ENCODE assay signal across 1 cellular context in the genomic region with DNA sequence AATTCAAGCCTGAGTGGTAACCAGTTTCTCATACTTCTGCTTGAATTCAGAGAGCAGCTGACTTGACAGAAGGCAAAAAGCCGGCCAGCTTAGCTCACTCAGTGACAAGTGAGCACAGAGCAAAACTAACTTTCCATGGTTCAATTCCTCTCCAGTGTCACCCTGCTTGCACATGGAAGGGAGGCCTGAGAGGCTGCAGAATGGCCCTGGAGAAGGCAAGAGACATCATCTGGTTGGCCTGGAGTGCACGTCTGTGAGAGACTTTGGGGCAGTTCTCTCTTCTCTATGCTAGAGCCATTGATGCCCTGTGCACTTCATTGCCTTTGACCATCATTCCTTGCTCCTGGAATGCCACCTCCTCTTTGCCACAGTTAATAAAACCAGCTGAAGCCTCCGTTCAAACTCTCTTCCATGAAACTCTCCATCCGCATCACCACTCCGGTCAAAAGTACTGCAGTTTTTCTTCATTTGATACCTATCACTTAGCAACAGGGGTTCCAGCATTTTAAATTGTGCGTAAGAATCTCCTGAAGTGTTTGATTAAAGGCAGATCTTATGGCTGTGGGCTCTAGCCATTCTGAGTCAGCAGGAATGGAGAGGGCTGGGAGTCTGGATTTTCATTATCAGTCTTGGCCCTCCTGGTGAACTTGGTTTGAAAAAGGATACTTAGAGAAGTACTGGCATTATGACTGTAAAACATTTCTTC.
A peak's percentile ranks its signal among the peaks of the same experiment; 100 is the strongest.
TF ChIP-seq lines count a peak whose summit lies in the region.

No MANE protein-coding gene starts in this region.

TF ChIP-seq in K562, 482 proteins besides CTCF, POLR2A, EP300 and RAD21 (continued from another document):
- TF ChIP-seq, protein P1, sequence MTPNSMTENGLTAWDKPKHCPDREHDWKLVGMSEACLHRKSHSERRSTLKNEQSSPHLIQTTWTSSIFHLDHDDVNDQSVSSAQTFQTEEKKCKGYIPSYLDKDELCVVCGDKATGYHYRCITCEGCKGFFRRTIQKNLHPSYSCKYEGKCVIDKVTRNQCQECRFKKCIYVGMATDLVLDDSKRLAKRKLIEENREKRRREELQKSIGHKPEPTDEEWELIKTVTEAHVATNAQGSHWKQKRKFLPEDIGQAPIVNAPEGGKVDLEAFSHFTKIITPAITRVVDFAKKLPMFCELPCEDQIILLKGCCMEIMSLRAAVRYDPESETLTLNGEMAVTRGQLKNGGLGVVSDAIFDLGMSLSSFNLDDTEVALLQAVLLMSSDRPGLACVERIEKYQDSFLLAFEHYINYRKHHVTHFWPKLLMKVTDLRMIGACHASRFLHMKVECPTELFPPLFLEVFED (CRISPR knock-in tag; conservative IDR thresholded peaks at IDR 0.05): no peak
- TF ChIP-seq MAFG (tag; conservative IDR thresholded peaks at IDR 0.05) (peak; percentile 57; the same call in 1 of the 2 replicates), ZBTB8A (IDR thresholded peaks at IDR 0.05; ENCODE audit: partially characterized antibody) (no peak), CREB1 (IDR thresholded peaks at IDR 0.05) (no peak), CREB1 (CRISPR knock-in tag; IDR thresholded peaks at IDR 0.05) (no peak), CBFA2T3 (IDR thresholded peaks at IDR 0.05) (peak; percentile 28), FIP1L1 (IDR thresholded peaks at IDR 0.05; ENCODE audit: low read depth, low read length, poor library complexity, severe bottlenecking) (no peak), RFX1 (IDR thresholded peaks at IDR 0.05) (peak; percentile 20; the same call in 1 of the 2 replicates), MAFK (IDR thresholded peaks at IDR 0.05; ENCODE audit: low read length) (peak; percentile 47), NFRKB (IDR thresholded peaks at IDR 0.05; ENCODE audit: low read depth) (no peak), ZNF75A (CRISPR knock-in tag; IDR thresholded peaks at IDR 0.05) (no peak), IRF2 (CRISPR knock-in tag; IDR thresholded peaks at IDR 0.05) (no peak), MAFF (IDR thresholded peaks at IDR 0.05; ENCODE audit: low read length) (peak; percentile 40; the same call in 1 of the 2 replicates), CHD1 (IDR thresholded peaks at IDR 0.05; ENCODE audit: low read length) (no peak), L3MBTL2 (IDR thresholded peaks at IDR 0.05) (no peak; the same call in 1 of the 2 replicates), ZNF76 (CRISPR knock-in tag; IDR thresholded peaks at IDR 0.05; ENCODE audit: borderline replicate concordance) (no peak), ZNF316 (IDR thresholded peaks at IDR 0.05) (peak; percentile 70), RBM17 (IDR thresholded peaks at IDR 0.05; ENCODE audit: borderline replicate concordance, low read depth, low read length) (no peak), SREBF1 (IDR thresholded peaks at IDR 0.05; ENCODE audit: borderline replicate concordance, low read depth, low read length) (no peak)
- TF ChIP-seq, protein P2, sequence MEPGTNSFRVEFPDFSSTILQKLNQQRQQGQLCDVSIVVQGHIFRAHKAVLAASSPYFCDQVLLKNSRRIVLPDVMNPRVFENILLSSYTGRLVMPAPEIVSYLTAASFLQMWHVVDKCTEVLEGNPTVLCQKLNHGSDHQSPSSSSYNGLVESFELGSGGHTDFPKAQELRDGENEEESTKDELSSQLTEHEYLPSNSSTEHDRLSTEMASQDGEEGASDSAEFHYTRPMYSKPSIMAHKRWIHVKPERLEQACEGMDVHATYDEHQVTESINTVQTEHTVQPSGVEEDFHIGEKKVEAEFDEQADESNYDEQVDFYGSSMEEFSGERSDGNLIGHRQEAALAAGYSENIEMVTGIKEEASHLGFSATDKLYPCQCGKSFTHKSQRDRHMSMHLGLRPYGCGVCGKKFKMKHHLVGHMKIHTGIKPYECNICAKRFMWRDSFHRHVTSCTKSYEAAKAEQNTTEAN (CRISPR knock-in tag; IDR thresholded peaks at IDR 0.05): no peak
- TF ChIP-seq, protein P3, sequence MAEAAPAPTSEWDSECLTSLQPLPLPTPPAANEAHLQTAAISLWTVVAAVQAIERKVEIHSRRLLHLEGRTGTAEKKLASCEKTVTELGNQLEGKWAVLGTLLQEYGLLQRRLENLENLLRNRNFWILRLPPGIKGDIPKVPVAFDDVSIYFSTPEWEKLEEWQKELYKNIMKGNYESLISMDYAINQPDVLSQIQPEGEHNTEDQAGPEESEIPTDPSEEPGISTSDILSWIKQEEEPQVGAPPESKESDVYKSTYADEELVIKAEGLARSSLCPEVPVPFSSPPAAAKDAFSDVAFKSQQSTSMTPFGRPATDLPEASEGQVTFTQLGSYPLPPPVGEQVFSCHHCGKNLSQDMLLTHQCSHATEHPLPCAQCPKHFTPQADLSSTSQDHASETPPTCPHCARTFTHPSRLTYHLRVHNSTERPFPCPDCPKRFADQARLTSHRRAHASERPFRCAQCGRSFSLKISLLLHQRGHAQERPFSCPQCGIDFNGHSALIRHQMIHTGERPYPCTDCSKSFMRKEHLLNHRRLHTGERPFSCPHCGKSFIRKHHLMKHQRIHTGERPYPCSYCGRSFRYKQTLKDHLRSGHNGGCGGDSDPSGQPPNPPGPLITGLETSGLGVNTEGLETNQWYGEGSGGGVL (CRISPR knock-in tag; IDR thresholded peaks at IDR 0.05): no peak
- TF ChIP-seq, protein P4, sequence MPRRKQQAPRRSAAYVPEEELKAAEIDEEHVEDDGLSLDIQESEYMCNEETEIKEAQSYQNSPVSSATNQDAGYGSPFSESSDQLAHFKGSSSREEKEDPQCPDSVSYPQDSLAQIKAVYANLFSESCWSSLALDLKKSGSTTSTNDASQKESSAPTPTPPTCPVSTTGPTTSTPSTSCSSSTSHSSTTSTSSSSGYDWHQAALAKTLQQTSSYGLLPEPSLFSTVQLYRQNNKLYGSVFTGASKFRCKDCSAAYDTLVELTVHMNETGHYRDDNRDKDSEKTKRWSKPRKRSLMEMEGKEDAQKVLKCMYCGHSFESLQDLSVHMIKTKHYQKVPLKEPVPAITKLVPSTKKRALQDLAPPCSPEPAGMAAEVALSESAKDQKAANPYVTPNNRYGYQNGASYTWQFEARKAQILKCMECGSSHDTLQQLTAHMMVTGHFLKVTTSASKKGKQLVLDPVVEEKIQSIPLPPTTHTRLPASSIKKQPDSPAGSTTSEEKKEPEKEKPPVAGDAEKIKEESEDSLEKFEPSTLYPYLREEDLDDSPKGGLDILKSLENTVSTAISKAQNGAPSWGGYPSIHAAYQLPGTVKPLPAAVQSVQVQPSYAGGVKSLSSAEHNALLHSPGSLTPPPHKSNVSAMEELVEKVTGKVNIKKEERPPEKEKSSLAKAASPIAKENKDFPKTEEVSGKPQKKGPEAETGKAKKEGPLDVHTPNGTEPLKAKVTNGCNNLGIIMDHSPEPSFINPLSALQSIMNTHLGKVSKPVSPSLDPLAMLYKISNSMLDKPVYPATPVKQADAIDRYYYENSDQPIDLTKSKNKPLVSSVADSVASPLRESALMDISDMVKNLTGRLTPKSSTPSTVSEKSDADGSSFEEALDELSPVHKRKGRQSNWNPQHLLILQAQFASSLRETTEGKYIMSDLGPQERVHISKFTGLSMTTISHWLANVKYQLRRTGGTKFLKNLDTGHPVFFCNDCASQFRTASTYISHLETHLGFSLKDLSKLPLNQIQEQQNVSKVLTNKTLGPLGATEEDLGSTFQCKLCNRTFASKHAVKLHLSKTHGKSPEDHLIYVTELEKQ (CRISPR knock-in tag; IDR thresholded peaks at IDR 0.05): no peak
- TF ChIP-seq, protein P5, sequence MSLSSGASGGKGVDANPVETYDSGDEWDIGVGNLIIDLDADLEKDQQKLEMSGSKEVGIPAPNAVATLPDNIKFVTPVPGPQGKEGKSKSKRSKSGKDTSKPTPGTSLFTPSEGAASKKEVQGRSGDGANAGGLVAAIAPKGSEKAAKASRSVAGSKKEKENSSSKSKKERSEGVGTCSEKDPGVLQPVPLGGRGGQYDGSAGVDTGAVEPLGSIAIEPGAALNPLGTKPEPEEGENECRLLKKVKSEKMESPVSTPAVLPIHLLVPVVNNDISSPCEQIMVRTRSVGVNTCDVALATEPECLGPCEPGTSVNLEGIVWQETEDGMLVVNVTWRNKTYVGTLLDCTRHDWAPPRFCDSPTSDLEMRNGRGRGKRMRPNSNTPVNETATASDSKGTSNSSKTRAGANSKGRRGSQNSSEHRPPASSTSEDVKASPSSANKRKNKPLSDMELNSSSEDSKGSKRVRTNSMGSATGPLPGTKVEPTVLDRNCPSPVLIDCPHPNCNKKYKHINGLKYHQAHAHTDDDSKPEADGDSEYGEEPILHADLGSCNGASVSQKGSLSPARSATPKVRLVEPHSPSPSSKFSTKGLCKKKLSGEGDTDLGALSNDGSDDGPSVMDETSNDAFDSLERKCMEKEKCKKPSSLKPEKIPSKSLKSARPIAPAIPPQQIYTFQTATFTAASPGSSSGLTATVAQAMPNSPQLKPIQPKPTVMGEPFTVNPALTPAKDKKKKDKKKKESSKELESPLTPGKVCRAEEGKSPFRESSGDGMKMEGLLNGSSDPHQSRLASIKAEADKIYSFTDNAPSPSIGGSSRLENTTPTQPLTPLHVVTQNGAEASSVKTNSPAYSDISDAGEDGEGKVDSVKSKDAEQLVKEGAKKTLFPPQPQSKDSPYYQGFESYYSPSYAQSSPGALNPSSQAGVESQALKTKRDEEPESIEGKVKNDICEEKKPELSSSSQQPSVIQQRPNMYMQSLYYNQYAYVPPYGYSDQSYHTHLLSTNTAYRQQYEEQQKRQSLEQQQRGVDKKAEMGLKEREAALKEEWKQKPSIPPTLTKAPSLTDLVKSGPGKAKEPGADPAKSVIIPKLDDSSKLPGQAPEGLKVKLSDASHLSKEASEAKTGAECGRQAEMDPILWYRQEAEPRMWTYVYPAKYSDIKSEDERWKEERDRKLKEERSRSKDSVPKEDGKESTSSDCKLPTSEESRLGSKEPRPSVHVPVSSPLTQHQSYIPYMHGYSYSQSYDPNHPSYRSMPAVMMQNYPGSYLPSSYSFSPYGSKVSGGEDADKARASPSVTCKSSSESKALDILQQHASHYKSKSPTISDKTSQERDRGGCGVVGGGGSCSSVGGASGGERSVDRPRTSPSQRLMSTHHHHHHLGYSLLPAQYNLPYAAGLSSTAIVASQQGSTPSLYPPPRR (CRISPR knock-in tag; IDR thresholded peaks at IDR 0.05; ENCODE audit: borderline replicate concordance): no peak
- TF ChIP-seq, protein P6, sequence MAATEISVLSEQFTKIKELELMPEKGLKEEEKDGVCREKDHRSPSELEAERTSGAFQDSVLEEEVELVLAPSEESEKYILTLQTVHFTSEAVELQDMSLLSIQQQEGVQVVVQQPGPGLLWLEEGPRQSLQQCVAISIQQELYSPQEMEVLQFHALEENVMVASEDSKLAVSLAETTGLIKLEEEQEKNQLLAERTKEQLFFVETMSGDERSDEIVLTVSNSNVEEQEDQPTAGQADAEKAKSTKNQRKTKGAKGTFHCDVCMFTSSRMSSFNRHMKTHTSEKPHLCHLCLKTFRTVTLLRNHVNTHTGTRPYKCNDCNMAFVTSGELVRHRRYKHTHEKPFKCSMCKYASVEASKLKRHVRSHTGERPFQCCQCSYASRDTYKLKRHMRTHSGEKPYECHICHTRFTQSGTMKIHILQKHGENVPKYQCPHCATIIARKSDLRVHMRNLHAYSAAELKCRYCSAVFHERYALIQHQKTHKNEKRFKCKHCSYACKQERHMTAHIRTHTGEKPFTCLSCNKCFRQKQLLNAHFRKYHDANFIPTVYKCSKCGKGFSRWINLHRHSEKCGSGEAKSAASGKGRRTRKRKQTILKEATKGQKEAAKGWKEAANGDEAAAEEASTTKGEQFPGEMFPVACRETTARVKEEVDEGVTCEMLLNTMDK (IDR thresholded peaks at IDR 0.05; ENCODE audit: borderline replicate concordance, insufficient read depth, low read depth, low read length, poor library complexity, severe bottlenecking): no peak
- TF ChIP-seq, protein P7, sequence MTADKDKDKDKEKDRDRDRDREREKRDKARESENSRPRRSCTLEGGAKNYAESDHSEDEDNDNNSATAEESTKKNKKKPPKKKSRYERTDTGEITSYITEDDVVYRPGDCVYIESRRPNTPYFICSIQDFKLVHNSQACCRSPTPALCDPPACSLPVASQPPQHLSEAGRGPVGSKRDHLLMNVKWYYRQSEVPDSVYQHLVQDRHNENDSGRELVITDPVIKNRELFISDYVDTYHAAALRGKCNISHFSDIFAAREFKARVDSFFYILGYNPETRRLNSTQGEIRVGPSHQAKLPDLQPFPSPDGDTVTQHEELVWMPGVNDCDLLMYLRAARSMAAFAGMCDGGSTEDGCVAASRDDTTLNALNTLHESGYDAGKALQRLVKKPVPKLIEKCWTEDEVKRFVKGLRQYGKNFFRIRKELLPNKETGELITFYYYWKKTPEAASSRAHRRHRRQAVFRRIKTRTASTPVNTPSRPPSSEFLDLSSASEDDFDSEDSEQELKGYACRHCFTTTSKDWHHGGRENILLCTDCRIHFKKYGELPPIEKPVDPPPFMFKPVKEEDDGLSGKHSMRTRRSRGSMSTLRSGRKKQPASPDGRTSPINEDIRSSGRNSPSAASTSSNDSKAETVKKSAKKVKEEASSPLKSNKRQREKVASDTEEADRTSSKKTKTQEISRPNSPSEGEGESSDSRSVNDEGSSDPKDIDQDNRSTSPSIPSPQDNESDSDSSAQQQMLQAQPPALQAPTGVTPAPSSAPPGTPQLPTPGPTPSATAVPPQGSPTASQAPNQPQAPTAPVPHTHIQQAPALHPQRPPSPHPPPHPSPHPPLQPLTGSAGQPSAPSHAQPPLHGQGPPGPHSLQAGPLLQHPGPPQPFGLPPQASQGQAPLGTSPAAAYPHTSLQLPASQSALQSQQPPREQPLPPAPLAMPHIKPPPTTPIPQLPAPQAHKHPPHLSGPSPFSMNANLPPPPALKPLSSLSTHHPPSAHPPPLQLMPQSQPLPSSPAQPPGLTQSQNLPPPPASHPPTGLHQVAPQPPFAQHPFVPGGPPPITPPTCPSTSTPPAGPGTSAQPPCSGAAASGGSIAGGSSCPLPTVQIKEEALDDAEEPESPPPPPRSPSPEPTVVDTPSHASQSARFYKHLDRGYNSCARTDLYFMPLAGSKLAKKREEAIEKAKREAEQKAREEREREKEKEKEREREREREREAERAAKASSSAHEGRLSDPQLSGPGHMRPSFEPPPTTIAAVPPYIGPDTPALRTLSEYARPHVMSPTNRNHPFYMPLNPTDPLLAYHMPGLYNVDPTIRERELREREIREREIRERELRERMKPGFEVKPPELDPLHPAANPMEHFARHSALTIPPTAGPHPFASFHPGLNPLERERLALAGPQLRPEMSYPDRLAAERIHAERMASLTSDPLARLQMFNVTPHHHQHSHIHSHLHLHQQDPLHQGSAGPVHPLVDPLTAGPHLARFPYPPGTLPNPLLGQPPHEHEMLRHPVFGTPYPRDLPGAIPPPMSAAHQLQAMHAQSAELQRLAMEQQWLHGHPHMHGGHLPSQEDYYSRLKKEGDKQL (CRISPR knock-in tag; IDR thresholded peaks at IDR 0.05; ENCODE audit: borderline replicate concordance): no peak
- TF ChIP-seq, protein P8, sequence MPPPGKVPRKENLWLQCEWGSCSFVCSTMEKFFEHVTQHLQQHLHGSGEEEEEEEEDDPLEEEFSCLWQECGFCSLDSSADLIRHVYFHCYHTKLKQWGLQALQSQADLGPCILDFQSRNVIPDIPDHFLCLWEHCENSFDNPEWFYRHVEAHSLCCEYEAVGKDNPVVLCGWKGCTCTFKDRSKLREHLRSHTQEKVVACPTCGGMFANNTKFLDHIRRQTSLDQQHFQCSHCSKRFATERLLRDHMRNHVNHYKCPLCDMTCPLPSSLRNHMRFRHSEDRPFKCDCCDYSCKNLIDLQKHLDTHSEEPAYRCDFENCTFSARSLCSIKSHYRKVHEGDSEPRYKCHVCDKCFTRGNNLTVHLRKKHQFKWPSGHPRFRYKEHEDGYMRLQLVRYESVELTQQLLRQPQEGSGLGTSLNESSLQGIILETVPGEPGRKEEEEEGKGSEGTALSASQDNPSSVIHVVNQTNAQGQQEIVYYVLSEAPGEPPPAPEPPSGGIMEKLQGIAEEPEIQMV (tag; conservative IDR thresholded peaks at IDR 0.05; ENCODE audit: low read depth): no peak
